Comparison of ENCODE assay signal across 8 cellular contexts in the genomic region with DNA sequence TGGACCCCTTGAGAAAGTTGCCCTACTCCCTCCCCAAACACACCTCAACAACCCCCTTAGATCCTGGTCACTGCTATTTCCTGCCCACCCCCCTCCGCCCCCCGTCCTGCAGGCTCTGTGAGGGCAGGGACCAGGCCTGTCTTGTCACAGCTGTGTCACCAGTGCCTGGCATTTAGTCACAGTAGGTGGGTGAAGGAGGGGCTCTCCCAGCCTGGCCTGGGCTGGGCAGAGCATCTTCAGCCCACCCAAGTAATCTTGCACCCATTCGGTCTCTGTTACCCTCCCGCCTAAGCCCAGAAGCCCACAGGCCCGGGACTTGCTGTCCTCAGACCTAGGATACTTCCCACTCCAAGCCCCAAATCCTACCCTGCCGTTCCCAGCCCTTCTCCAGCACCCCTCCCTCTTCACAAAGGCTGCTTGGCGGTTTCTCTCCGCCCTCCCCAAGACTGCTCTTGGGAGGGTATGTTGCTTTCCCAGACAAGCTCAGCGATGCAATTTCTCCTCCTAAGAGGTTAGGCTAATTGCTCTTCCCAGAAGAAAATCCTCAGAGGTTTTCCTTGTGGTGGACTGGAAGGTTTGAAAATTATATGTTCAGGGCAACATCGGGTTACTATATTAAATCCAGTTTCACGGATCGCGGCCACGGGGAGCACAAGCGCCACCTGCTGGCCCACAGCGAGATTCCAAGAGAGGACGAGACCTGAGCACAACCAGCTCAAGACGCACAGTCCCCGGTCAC. TPM values are rescaled to one million over a fixed set of nuclear protein-coding genes. Genes with fewer than 3 reads are reported as not detected.
A peak's percentile ranks its signal among the peaks of the same experiment; 100 is the strongest.
DNase-seq lines count a peak whose midpoint lies in the region; ATAC-seq and TF ChIP-seq lines count a peak whose summit lies in the region.

No MANE protein-coding gene starts in this region.

- H3K4me3 ChIP-seq in body of pancreas, result no peak overlapping the region
- H3K4me3 ChIP-seq in iPS-18c (ENCODE audit: insufficient read depth, low read depth, low read length), result peak overlapping the region; percentile 62
- H3K4me3 ChIP-seq in skin epidermis, result peak overlapping the region in 2 of 7 experiments; percentile 11 to 28

- WGBS in body of pancreas, 2 donors, result 18 to 27% methylated on average over 18 to 19 of the region's 19 CpGs

- intact Hi-C loops in body of pancreas (cut with DNase I), result loop anchor here (10.0 kb wide), 1 partner anchor 1009 kb away; no protein-coding TSS in a partner anchor

- no peaks in the 10 kb centered on the region for H3K27me3 ChIP-seq in body of pancreas

- H3K9me3 ChIP-seq in body of pancreas (no peaks in the 10 kb centered on the region), iPS-18c (ENCODE audit: control insufficient read depth, insufficient read depth, low read length) (no peaks in the 10 kb centered on the region)

- no peaks in the 10 kb centered on the region for H3K36me3 ChIP-seq in body of pancreas (replicated peaks in 1 of 2; ENCODE audit: insufficient read depth in 1 of 2, low read depth in 2 of 2)

- ATAC-seq in body of pancreas (peak; percentile 92), GM18505 (IDR thresholded peaks at IDR 0.05; ENCODE audit: unreplicated experiment) (no peak)

- DNase-seq in SKM-1 (lab: John Stamatoyannopoulos, UW; ENCODE audit: unreplicated experiment) (peak; percentile 4), SKM-1 treated with dmso at 0.1 percent for 144 hours (lab: John Stamatoyannopoulos, UW; ENCODE audit: unreplicated experiment) (no peak), NCI-H1694 treated with DMSO at 0.1 percent for 48 hours (lab: John Stamatoyannopoulos, UW) (peak; percentile 83), UCSD-AML1 (lab: John Stamatoyannopoulos, UW; ENCODE audit: unreplicated experiment) (peak; percentile 76), body of pancreas (peak; percentile 79 to 86 (median 82))

- H3K27ac ChIP-seq in body of pancreas, result no peak overlapping the region
- H3K27ac ChIP-seq in skin epidermis, result peak overlapping the region in 16 of 21 experiments; percentile 7 to 74 (median 56)

- peaks cover 18% of the 10 kb centered on the region for H3K4me1 ChIP-seq in body of pancreas

- TF ChIP-seq CTCF in body of pancreas (IDR thresholded peaks at IDR 0.05), result peak; percentile 83 to 96 (median 88)

- TF ChIP-seq POLR2A in body of pancreas (IDR thresholded peaks at IDR 0.05), result no peak
- TF ChIP-seq POLR2A in GM18505 (IDR thresholded peaks at IDR 0.05; ENCODE audit: borderline replicate concordance, extremely low read depth, insufficient read depth, insufficient read length), result no peak

RNA-seq across cellular contexts. Expression of a gene that starts 50.8 kb away (rescaled TPM):
- 100 to 1,000 TPM; 155 to 365 TPM for total RNA-seq in body of pancreas

Comparison
In these comparisons a context has a peak if more than half of its experiments do, and no peak if none do; other contexts are left out.
1. H3K27ac ChIP-seq: peak in skin epidermis (16 of 21); none in body of pancreas (0 of 4).